Comparison of ENCODE assay signal across 1 cellular context in genomic region chr1:9129391-9130041, GRCh38.
TF ChIP-seq lines count a peak whose summit lies in the region.

No MANE protein-coding gene starts in this region.

TF ChIP-seq in HepG2, 621 proteins besides CTCF, POLR2A, EP300 and RAD21 (continued from another document):
- no peak for TF ChIP-seq NFAT5 (CRISPR knock-in tag; IDR thresholded peaks at IDR 0.05)
- TF ChIP-seq SRSF4 (IDR thresholded peaks at IDR 0.05; ENCODE audit: low read depth, low read length, poor library complexity, severe bottlenecking) = no peak
- TF ChIP-seq FOSL2 (CRISPR knock-in tag; IDR thresholded peaks at IDR 0.05) = no peak
- no peak for TF ChIP-seq SYNCRIP (IDR thresholded peaks at IDR 0.05; ENCODE audit: insufficient read depth, low read depth, low read length)
- TF ChIP-seq ZNF792 (CRISPR knock-in tag; IDR thresholded peaks at IDR 0.05) = no peak
- no peak for TF ChIP-seq ZNF878 (CRISPR knock-in tag; IDR thresholded peaks at IDR 0.05)
